Comparison of ENCODE assay signal across 17 cellular contexts in the genomic region with DNA sequence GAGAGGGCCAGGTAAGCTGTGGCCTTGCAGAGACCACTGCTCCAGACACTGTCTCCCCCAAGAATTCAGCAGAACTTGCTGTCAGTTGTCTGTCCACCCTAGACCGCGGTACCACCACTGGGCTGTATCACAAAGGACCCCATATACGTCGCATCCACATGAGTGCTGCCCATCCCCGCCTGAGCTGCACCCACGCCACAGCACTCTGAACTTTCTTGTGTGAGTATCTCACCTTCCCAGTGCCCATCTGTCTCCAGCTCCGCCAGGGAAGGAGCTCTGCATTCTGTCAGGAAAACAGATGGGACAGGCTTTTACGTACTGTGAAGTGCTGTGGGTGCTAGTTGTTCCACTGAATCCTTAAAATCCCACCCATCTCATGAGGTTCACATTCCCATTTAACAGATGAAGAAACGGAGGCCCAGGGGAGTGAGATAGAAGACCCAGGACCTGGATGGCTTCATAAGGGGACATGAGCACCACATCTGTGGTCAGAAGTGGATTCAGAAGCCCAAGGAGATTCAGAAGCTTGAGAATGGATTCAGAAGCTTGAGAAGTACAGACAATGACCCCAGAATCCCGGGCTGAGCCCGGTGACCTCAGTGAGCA.
DNase-seq lines count a peak whose midpoint lies in the region; ATAC-seq, FAIRE-seq and TF ChIP-seq lines count a peak whose summit lies in the region.
"Had no signal": no experiment of that assay in that cellular context is flagged by ENCODE, and none has a peak within 500 bp of the region (broad histone marks: within the 10 kb centered on the region; RNA-seq: fewer than 3 reads in every experiment).

No MANE protein-coding gene starts in this region.

- H3K27ac ChIP-seq in PC-3 (ENCODE audit: low read length) (peak overlapping the region; percentile 66), kidney (ENCODE audit: low read depth in 2 of 2, low read length in 2 of 2) (no peak overlapping the region), thyroid gland (peak overlapping the region; percentile 86 to 97 (median 89))
- H3K27ac ChIP-seq: SK-N-MC had no signal

- intact Hi-C loops in PC-3 (cut with micrococcal nuclease): no loop called here
- intact Hi-C loops in kidney (cut with DNase I): no loop called here
- intact Hi-C loops in thyroid gland (cut with DNase I): loop anchor here (5.0 kb wide), 1 partner anchor 181 kb away; no protein-coding TSS in a partner anchor

- no peaks in the 10 kb centered on the region for H4K20me1 ChIP-seq in PC-3 (ENCODE audit: low read length)

- H3K9me3 ChIP-seq in PC-3 (ENCODE audit: low read length) (no peaks in the 10 kb centered on the region), kidney (ENCODE audit: control insufficient read depth in 1 of 2, low read length in 2 of 2) (no peaks in the 10 kb centered on the region), thyroid gland (no peaks in the 10 kb centered on the region)

- no peak for FAIRE-seq in kidney (lab: Jason Lieb, UNC)
- FAIRE-seq: GM12892 had no signal

- POLR2A ChIA-PET in PC-3 (lab: Charles Lee; ENCODE audit: unreplicated experiment): interaction anchor here (2.4 kb wide), 1 partner anchor 8 kb away, joined by 18 read pairs; no protein-coding TSS in a partner anchor

- 94 to 95% methylated on average over 11 of the region's 11 CpGs for WGBS in thyroid gland, 2 donors

- BruUV-seq in PC-3 (replicated peaks; lab: Mats Ljungman, UMichigan): no TSS peak

- H2AFZ ChIP-seq in PC-3 (ENCODE audit: low read length): no peak overlapping the region

- H3K9ac ChIP-seq in PC-3 (ENCODE audit: low read length) (peak overlapping the region; percentile 64; the same call in 1 of the 2 replicates), kidney (ENCODE audit: low read length in 2 of 2) (no peak overlapping the region)

- H3K79me2 ChIP-seq in PC-3 (ENCODE audit: low read length): no peaks in the 10 kb centered on the region

- TF ChIP-seq CTCF in PC-3 (conservative IDR thresholded peaks at IDR 0.05; ENCODE audit: low read depth, low read length) (no peak), kidney (IDR thresholded peaks at IDR 0.05; ENCODE audit: borderline replicate concordance, extremely low read depth, insufficient read depth) (no peak), thyroid gland (IDR thresholded peaks at IDR 0.05) (no peak)

- no peaks in the 10 kb centered on the region for H3F3A ChIP-seq in PC-3 (ENCODE audit: low read length, unreplicated experiment)

- peaks cover 25% of the 10 kb centered on the region for H3K4me1 ChIP-seq in PC-3 (ENCODE audit: insufficient read depth, low read length)
- peaks cover 5 to 6% of the 10 kb centered on the region in 2 donors for H3K4me1 ChIP-seq in kidney (ENCODE audit: control insufficient read depth in 1 of 2, insufficient read depth in 1 of 2, low read depth in 1 of 2, low read length in 2 of 2)
- H3K4me1 ChIP-seq in thyroid gland: peaks cover 17 to 60% of the 10 kb centered on the region in 2 donors

- H3K27me3 ChIP-seq in PC-3 (ENCODE audit: low read length): no peaks in the 10 kb centered on the region
- no peaks in the 10 kb centered on the region for H3K27me3 ChIP-seq in thyroid gland

- DNase-seq in NCI-H2171 treated with DMSO at 0.1 percent for 48 hours (lab: John Stamatoyannopoulos, UW) (peak; percentile 44), NCI-H2171 (lab: John Stamatoyannopoulos, UW) (no peak), PC-3 (no peak), kidney (peak; percentile 43), thyroid gland (no peak), left lobe of liver (ENCODE audit: low spot score) (no peak), HCEC 1CT (no peak)
- DNase-seq: DMS79 treated with DMSO at 0.1 percent for 48 hours, GDM1, GOT3, Kasumi-1, NCI-H2029, NCI-H526, OCI-M1 had no signal

- H3K36me3 ChIP-seq in PC-3 (ENCODE audit: low read depth, low read length) (no peaks in the 10 kb centered on the region), kidney (ENCODE audit: control insufficient read depth in 1 of 2, insufficient read depth in 2 of 2, low read length in 2 of 2) (no peaks in the 10 kb centered on the region), thyroid gland (no peaks in the 10 kb centered on the region)

- H3K4me3 ChIP-seq in PC-3 (ENCODE audit: low read length) (no peak overlapping the region), kidney (ENCODE audit: low read length in 2 of 2) (no peak overlapping the region), thyroid gland (replicated peaks in 1 of 3) (no peak overlapping the region)
- H3K4me3 ChIP-seq: SK-N-MC had no signal

- TF ChIP-seq POLR2A in thyroid gland (IDR thresholded peaks at IDR 0.05): no peak

- H3K9me2 ChIP-seq in PC-3 (replicated peaks; ENCODE audit: low read length): no peaks in the 10 kb centered on the region

- ATAC-seq in PC-3 (no peak), left lobe of liver (no peak), GM18907 (IDR thresholded peaks at IDR 0.05; ENCODE audit: unreplicated experiment) (no peak)

- no peak overlapping the region for H3K4me2 ChIP-seq in PC-3 (ENCODE audit: low read length)

- CTCF ChIA-PET in PC-3 (lab: Charles Lee): interaction anchor here (1.2 kb wide), 1 partner anchor 100 kb away, joined by 5 read pairs; no protein-coding TSS in a partner anchor

Comparison
In these comparisons a context has a peak if more than half of its experiments do, and no peak if none do; other contexts are left out.
1. DNase-seq: peak in NCI-H2171 treated with DMSO at 0.1 percent for 48 hours (single experiment) and kidney (single experiment); none in NCI-H2171 (single experiment), PC-3 (single experiment), thyroid gland (0 of 2), left lobe of liver (single experiment) and HCEC 1CT (single experiment).
2. H3K27ac ChIP-seq: peak in PC-3 (single experiment) and thyroid gland (3 of 3); none in kidney (0 of 2).